ENCODE assay signal across 23 cellular contexts in genomic region chr6:39416026-39416425, GRCh38.
DNase-seq lines count a peak whose midpoint lies in the region; ATAC-seq, FAIRE-seq and TF ChIP-seq lines count a peak whose summit lies in the region.
"Had no signal": no experiment of that assay in that cellular context is flagged by ENCODE, and none has a peak within 500 bp of the region (broad histone marks: within the 10 kb centered on the region; RNA-seq: fewer than 3 reads in every experiment).

No MANE protein-coding gene starts in this region.

- no peaks in the 10 kb centered on the region for H3K36me3 Mint-ChIP-seq in astrocyte (ENCODE audit: low read depth, unreplicated experiment)
- H3K36me3 Mint-ChIP-seq: activated CD4-positive, alpha-beta memory T cell treated with anti-CD3 and anti-CD28 coated beads for 36 hours; activated naive CD8-positive, alpha-beta T cell treated with anti-CD3 and anti-CD28 coated beads for 36 hours; naive B cell had no signal

- H3K4me1 Mint-ChIP-seq in astrocyte (ENCODE audit: low read depth, unreplicated experiment) = peaks cover 14% of the 10 kb centered on the region
- H3K4me1 Mint-ChIP-seq: activated naive CD8-positive, alpha-beta T cell treated with anti-CD3 and anti-CD28 coated beads for 36 hours had no signal

- no peaks in the 10 kb centered on the region for H4K20me1 ChIP-seq in astrocyte (ENCODE audit: insufficient read depth, low read length)

- TF ChIP-seq CTCF in astrocyte (IDR thresholded peaks at IDR 0.05; ENCODE audit: insufficient read depth, low read depth, low read length) (no peak), lung (IDR thresholded peaks at IDR 0.05; ENCODE audit: control extremely low read depth, extremely low read depth) (no peak)

- no peaks in the 10 kb centered on the region for H3K27me3 Mint-ChIP-seq in astrocyte (ENCODE audit: low read depth, unreplicated experiment)
- H3K27me3 Mint-ChIP-seq: stimulated activated naive CD8-positive, alpha-beta T cell treated with anti-CD3 and anti-CD28 coated beads, Interleukin-15, Interleukin-2, amounts not matched to agents 100 ng/mL and 50 ng/mL, for 24 hours had no signal

- 78 to 90% methylated on average over 3 of the region's 3 CpGs for WGBS in lung, 2 donors

- no peaks in the 10 kb centered on the region for H3K36me3 ChIP-seq in astrocyte (ENCODE audit: insufficient read depth, low read length)
- H3K36me3 ChIP-seq in lung (ENCODE audit: control insufficient read depth in 2 of 2, insufficient read depth in 2 of 2, low read length in 2 of 2) = no peaks in the 10 kb centered on the region
- H3K36me3 ChIP-seq in stomach smooth muscle (ENCODE audit: control insufficient read depth in 2 of 2, insufficient read depth in 2 of 2, low read length in 2 of 2) = no peaks in the 10 kb centered on the region
- H3K36me3 ChIP-seq: vagina had no signal

- H3K9ac ChIP-seq in astrocyte (ENCODE audit: low read length) (no peak overlapping the region), stomach smooth muscle (ENCODE audit: low read length in 2 of 2) (peak overlapping the region in 1 of 2 donors; percentile 47)

- intact Hi-C loops in cardiac septum (cut with DNase I) = no loop called here

- FAIRE-seq in astrocyte (lab: Jason Lieb, UNC) = no peak
- FAIRE-seq: A204.1, RCC 7860 had no signal

- H3K27ac Mint-ChIP-seq in astrocyte (ENCODE audit: unreplicated experiment) = peak overlapping the region; percentile 5
- H3K27ac Mint-ChIP-seq: activated CD4-positive, alpha-beta memory T cell treated with anti-CD3 and anti-CD28 coated beads for 36 hours; activated naive CD8-positive, alpha-beta T cell treated with anti-CD3 and anti-CD28 coated beads for 36 hours; HFFc6; stimulated activated naive CD8-positive, alpha-beta T cell treated with anti-CD3 and anti-CD28 coated beads, Interleukin-15, Interleukin-2, amounts not matched to agents 100 ng/mL and 50 ng/mL, for 24 hours had no signal

- H3K27ac ChIP-seq in astrocyte (ENCODE audit: low read depth, low read length) (no peak overlapping the region), lung (ENCODE audit: low read depth in 1 of 2, low read length in 1 of 2) (no peak overlapping the region), stomach smooth muscle (ENCODE audit: low read length) (peak overlapping the region; percentile 75)
- H3K27ac ChIP-seq: C4-2B, psoas muscle, vagina had no signal

- H3K4me2 ChIP-seq in astrocyte (ENCODE audit: low read length) = no peak overlapping the region

- H3K4me1 ChIP-seq in astrocyte (ENCODE audit: insufficient read depth, low read length) = peaks cover 8% of the 10 kb centered on the region
- H3K4me1 ChIP-seq in lung (ENCODE audit: control insufficient read depth in 2 of 2, insufficient read depth in 2 of 2, low read length in 2 of 2) = peaks cover 0 to 1% of the 10 kb centered on the region in 2 donors
- peaks cover 31% of the 10 kb centered on the region for H3K4me1 ChIP-seq in stomach smooth muscle (ENCODE audit: control insufficient read depth, insufficient read depth, low read length)
- H3K4me1 ChIP-seq: psoas muscle, vagina had no signal

- ATAC-seq in lung (ENCODE audit: insufficient read depth, low FRiP score) (no peak), HG03097 (IDR thresholded peaks at IDR 0.05; ENCODE audit: low FRiP score, unreplicated experiment) (no peak)
- ATAC-seq: left lobe of liver, psoas muscle had no signal

- H3K9me3 ChIP-seq in astrocyte (ENCODE audit: insufficient read depth, low read depth, low read length) (no peaks in the 10 kb centered on the region), lung (ENCODE audit: control insufficient read depth in 2 of 2, insufficient read depth in 1 of 2, low read length in 1 of 2) (no peaks in the 10 kb centered on the region), stomach smooth muscle (ENCODE audit: control insufficient read depth in 2 of 2, low read length in 2 of 2) (no peaks in the 10 kb centered on the region)
- H3K9me3 ChIP-seq: psoas muscle, vagina had no signal

- H3K4me3 ChIP-seq in astrocyte (ENCODE audit: insufficient read depth, low read depth, low read length) = no peak overlapping the region
- no peak overlapping the region for H3K4me3 ChIP-seq in lung
- H3K4me3 ChIP-seq in stomach smooth muscle (ENCODE audit: low read length in 2 of 2) = no peak overlapping the region
- H3K4me3 ChIP-seq: psoas muscle, vagina had no signal

- DNase-seq in NCI-H2029 (lab: John Stamatoyannopoulos, UW) = peak; percentile 4
- no peak for DNase-seq in NCI-H2029 treated with DMSO at 0.1 percent for 48 hours (lab: John Stamatoyannopoulos, UW)
- no peak for DNase-seq in astrocyte (ENCODE audit: low read depth)
- DNase-seq in lung (ENCODE audit: low spot score) = peak; percentile 19
- no peak for DNase-seq in cardiac septum (ENCODE audit: low spot score)
- no peak for DNase-seq in COR-L47 (lab: John Stamatoyannopoulos, UW)
- DNase-seq: activated CD4-positive, alpha-beta memory T cell treated with anti-CD3 and anti-CD28 coated beads for 36 hours; activated naive CD8-positive, alpha-beta T cell treated with anti-CD3 and anti-CD28 coated beads for 36 hours; DMS153; effector memory CD4-positive, alpha-beta T cell; HFFc6; naive B cell; NCI-H1417 treated with DMSO at 0.1 percent for 48 hours; NCI-H510A treated with DMSO at 0.1 percent for 48 hours had no signal

- no peak overlapping the region for H3K4me3 Mint-ChIP-seq in astrocyte (ENCODE audit: unreplicated experiment)
- H3K4me3 Mint-ChIP-seq: activated CD4-positive, alpha-beta memory T cell treated with anti-CD3 and anti-CD28 coated beads for 36 hours; activated naive CD8-positive, alpha-beta T cell treated with anti-CD3 and anti-CD28 coated beads for 36 hours; HFFc6; naive B cell; stimulated activated naive CD8-positive, alpha-beta T cell treated with anti-CD3 and anti-CD28 coated beads, Interleukin-15, Interleukin-2, amounts not matched to agents 100 ng/mL and 50 ng/mL, for 24 hours had no signal

- H2AFZ ChIP-seq in astrocyte (ENCODE audit: low read depth, low read length) = no peak overlapping the region

- H3K27me3 ChIP-seq in astrocyte (ENCODE audit: insufficient read depth, low read length) = no peaks in the 10 kb centered on the region
- H3K27me3 ChIP-seq in lung (ENCODE audit: control insufficient read depth, insufficient read depth) = no peaks in the 10 kb centered on the region
- no peaks in the 10 kb centered on the region for H3K27me3 ChIP-seq in stomach smooth muscle (ENCODE audit: control insufficient read depth in 1 of 2, insufficient read depth in 2 of 2, low read length in 2 of 2)
- H3K27me3 ChIP-seq: vagina had no signal

- no peaks in the 10 kb centered on the region for H3K79me2 ChIP-seq in astrocyte (ENCODE audit: insufficient read depth, low read length)

- H3K9me3 Mint-ChIP-seq in astrocyte (ENCODE audit: unreplicated experiment) = no peaks in the 10 kb centered on the region
- H3K9me3 Mint-ChIP-seq: activated CD4-positive, alpha-beta memory T cell treated with anti-CD3 and anti-CD28 coated beads for 36 hours; activated naive CD8-positive, alpha-beta T cell treated with anti-CD3 and anti-CD28 coated beads for 36 hours; naive B cell; stimulated activated naive CD8-positive, alpha-beta T cell treated with anti-CD3 and anti-CD28 coated beads, Interleukin-15, Interleukin-2, amounts not matched to agents 100 ng/mL and 50 ng/mL, for 24 hours had no signal

Comparison
In these comparisons a context has a peak if more than half of its experiments do, and no peak if none do; other contexts are left out.
1. DNase-seq: peak in NCI-H2029 (single experiment) and lung (single experiment); none in NCI-H2029 treated with DMSO at 0.1 percent for 48 hours (single experiment), astrocyte (single experiment), cardiac septum (single experiment) and COR-L47 (single experiment).